In the genomic region with DNA sequence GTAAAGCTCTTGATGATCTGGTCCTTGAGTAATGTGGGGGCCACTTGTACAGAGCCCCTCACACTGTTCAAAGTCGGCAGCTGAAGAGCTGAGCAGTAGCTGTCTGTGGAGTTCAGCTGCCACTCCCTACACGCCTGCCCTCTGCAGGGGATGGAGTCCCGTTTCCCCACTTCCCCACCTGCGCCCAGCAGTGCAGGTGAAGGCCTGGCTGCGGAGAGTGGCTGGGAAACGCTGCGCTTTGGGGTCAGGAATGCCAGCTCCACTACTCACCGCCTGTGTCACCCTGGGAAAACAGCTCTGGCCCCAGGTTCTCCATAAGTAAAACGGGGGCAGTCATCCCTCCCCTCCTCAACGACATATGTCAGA, we compare ENCODE assay signal across 8 cellular contexts. TPM values are rescaled to one million over a fixed set of nuclear protein-coding genes. Genes with fewer than 3 reads are reported as not detected.
DNase-seq lines count a peak whose midpoint lies in the region; ATAC-seq and TF ChIP-seq lines count a peak whose summit lies in the region.
"Not testable (repeated sequence)": the region's sequence is repeated elsewhere in the genome, so short reads cannot be mapped to it uniquely, and the experiment has no call there.

No MANE protein-coding gene starts in this region.

- not testable (repeated sequence) for TF ChIP-seq CTCF in GM06990 (IDR thresholded peaks at IDR 0.05; ENCODE audit: insufficient read depth, low read length, poor library complexity, severe bottlenecking); RWPE1 (conservative IDR thresholded peaks at IDR 0.05; ENCODE audit: low read depth); astrocyte of the cerebellum (IDR thresholded peaks at IDR 0.05; ENCODE audit: low read depth, low read length, missing control alignments); glutamatergic neuron (IDR thresholded peaks at IDR 0.05; ENCODE audit: partially characterized antibody, unreplicated experiment); testis (IDR thresholded peaks at IDR 0.05)

- not testable (repeated sequence) for TF ChIP-seq POLR2A in testis (IDR thresholded peaks at IDR 0.05)

- H3K27me3 ChIP-seq in GM06990 (replicated peaks; ENCODE audit: control insufficient read depth, insufficient read depth, low read length); testis: not testable (repeated sequence)

- H3K4me1 ChIP-seq in testis = peaks cover 16% of the 10 kb centered on the region

- H3K4me3 Mint-ChIP-seq in glutamatergic neuron (ENCODE audit: unreplicated experiment) (peak overlapping the region; percentile 96), naive B cell (peak overlapping the region; percentile 96 to 99 (median 98))

- DNase-seq in GM06990 (ENCODE audit: extremely low read depth, insufficient read length); RWPE1 (ENCODE audit: low spot score); astrocyte of the cerebellum (ENCODE audit: low read depth); glutamatergic neuron; naive B cell; testis: not testable (repeated sequence)

- H3K9me3 ChIP-seq in testis = not testable (repeated sequence)

- H3K4me1 Mint-ChIP-seq in glutamatergic neuron (ENCODE audit: low read depth, unreplicated experiment) (peaks cover 10% of the 10 kb centered on the region), naive B cell (peaks cover 18 to 29% (median 28%) of the 10 kb centered on the region in 3 donors)

- 0 to 1% methylated on average over 1 to 10 of the region's 10 CpGs for WGBS in testis, 2 donors

- H3K27me3 Mint-ChIP-seq in glutamatergic neuron (ENCODE audit: unreplicated experiment); naive B cell: not testable (repeated sequence)

- H3K27ac ChIP-seq in RWPE1 (peak overlapping the region; percentile 69), testis (peak overlapping the region; percentile 80 to 89)

- peak overlapping the region; percentile 93 for H3K4me3 ChIP-seq in GM06990 (replicated peaks; ENCODE audit: low read depth, low read length)
- H3K4me3 ChIP-seq in astrocyte of the cerebellum (ENCODE audit: low read depth, low read length) = peak overlapping the region; percentile 95
- peak overlapping the region; percentile 84 to 86 for H3K4me3 ChIP-seq in testis

- in situ Hi-C loops in astrocyte of the cerebellum (cut with HindIII; ENCODE audit: low sequenced_read_pairs) = not testable (repeated sequence)

- intact Hi-C loops in testis (cut with DNase I; ENCODE audit: low total_unique reads) = loop anchor here (5.0 kb wide), 1 partner anchor 60 kb away; no protein-coding TSS in a partner anchor

- POLR2A ChIA-PET in RWPE1 (lab: Yijun Ruan, JAX; ENCODE audit: low non-redundant PET) = not testable (repeated sequence)

- not testable (repeated sequence) for H3K36me3 ChIP-seq in GM06990 (ENCODE audit: control insufficient read depth, insufficient read depth, low read length); testis (ENCODE audit: low read depth, missing control alignments)

- H3K27ac Mint-ChIP-seq in glutamatergic neuron (ENCODE audit: unreplicated experiment) = peak overlapping the region; percentile 91
- H3K27ac Mint-ChIP-seq in naive B cell = peak overlapping the region in 5 of 6 donors; percentile 91 to 99 (median 95)

- H3K36me3 Mint-ChIP-seq in glutamatergic neuron (ENCODE audit: unreplicated experiment); naive B cell: not testable (repeated sequence)

- not testable (repeated sequence) for H3K9me3 Mint-ChIP-seq in glutamatergic neuron (ENCODE audit: unreplicated experiment); naive B cell

- CTCF ChIA-PET in RWPE1 (lab: Yijun Ruan, JAX) = interaction anchor here (0.5 to 2.2 kb wide), 5 partner anchors 13 to 326 kb away, joined by 3 to 8 read pairs (median 3); no protein-coding TSS in a partner anchor

- ATAC-seq in GM21723 (IDR thresholded peaks at IDR 0.05; ENCODE audit: unreplicated experiment) (peak; percentile 28), HG03378 (IDR thresholded peaks at IDR 0.05; ENCODE audit: unreplicated experiment) (peak; percentile 9), naive B cell (ENCODE audit: low read depth in 2 of 2) (peak; percentile 16 to 18)

RNA-seq across cellular contexts. Expression of a gene that starts 0.5 kb away (rescaled TPM):
- 50.3 TPM for total RNA-seq in glutamatergic neuron (ENCODE audit: unreplicated experiment)
- polyA plus RNA-seq in naive B cell (ENCODE audit: low read depth in 6 of 6) = 10 to 100 TPM in 4 of 6 donors, 1 to 10 TPM in 2; 6.7 to 29.3 (median 11.1) TPM
- 10 to 100 TPM; 48.5 to 48.9 TPM for total RNA-seq in testis
- polyA plus RNA-seq in testis (ENCODE audit: insufficient read depth, low read depth, low replicate concordance) = 73.8 TPM
